Comparison of ENCODE assay signal across 15 cellular contexts in the genomic region with DNA sequence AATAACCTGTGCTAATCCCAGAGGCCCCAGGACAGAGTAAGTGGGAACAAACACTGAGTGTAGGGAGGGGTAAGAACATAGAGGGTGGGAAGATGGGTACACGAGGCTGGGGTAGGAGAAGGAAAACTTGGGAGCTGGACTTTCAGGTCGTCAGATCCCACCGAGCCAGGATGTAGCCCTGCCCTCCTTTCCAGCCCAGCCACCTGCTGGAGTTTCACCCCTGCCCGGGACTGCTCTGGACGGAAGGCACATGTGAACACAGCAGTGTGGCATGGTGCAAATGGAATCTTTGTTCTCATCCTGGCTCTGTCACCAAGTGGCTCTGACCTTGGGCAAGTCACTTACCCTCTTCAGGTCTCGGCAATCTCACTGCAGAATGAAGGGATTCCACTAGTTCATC. TPM values are rescaled to one million over a fixed set of nuclear protein-coding genes. Genes with fewer than 3 reads are reported as not detected.
DNase-seq lines count a peak whose midpoint lies in the region; ATAC-seq, FAIRE-seq and TF ChIP-seq lines count a peak whose summit lies in the region.
"Had no signal": no experiment of that assay in that cellular context is flagged by ENCODE, and none has a peak within 500 bp of the region (broad histone marks: within the 10 kb centered on the region; RNA-seq: fewer than 3 reads in every experiment).

No MANE protein-coding gene starts in this region.

- TF ChIP-seq CTCF in GM23338 (conservative IDR thresholded peaks at IDR 0.05; ENCODE audit: low read depth in 2 of 2) (no peak), GM12878 (IDR thresholded peaks at IDR 0.05 in 2 of 3, conservative IDR thresholded peaks at IDR 0.05 in 1 of 3; ENCODE audit: control insufficient read depth in 2 of 3, extremely low read depth in 1 of 3, insufficient read depth in 1 of 3, low read depth in 3 of 3, low read length in 3 of 3) (no peak), progenitor cell of endocrine pancreas (IDR thresholded peaks at IDR 0.05; ENCODE audit: unreplicated experiment) (no peak)

- H4K20me1 ChIP-seq in GM23338 (replicated peaks; ENCODE audit: insufficient read depth) (peaks cover 43% of the 10 kb centered on the region), GM12878 (ENCODE audit: control insufficient read depth, insufficient read depth) (no peaks in the 10 kb centered on the region)

- H3K4me1 Mint-ChIP-seq in GM23338 (peaks cover 40% of the 10 kb centered on the region), progenitor cell of endocrine pancreas (ENCODE audit: low read depth) (peaks cover 3% of the 10 kb centered on the region)

- H3K27me3 ChIP-seq in GM23338 (ENCODE audit: insufficient read depth) (no peaks in the 10 kb centered on the region), GM12878 (replicated peaks in 1 of 2; ENCODE audit: control insufficient read depth in 2 of 2, insufficient read depth in 2 of 2, low read length in 1 of 2) (no peaks in the 10 kb centered on the region), right cardiac atrium (ENCODE audit: control insufficient read depth, insufficient read depth) (no peaks in the 10 kb centered on the region)
- H3K27me3 ChIP-seq: left lung had no signal

- H3K4me3 ChIP-seq in GM23338 = no peak overlapping the region
- no peak overlapping the region for H3K4me3 ChIP-seq in GM12878
- H3K4me3 ChIP-seq in right cardiac atrium (ENCODE audit: low read length) = no peak overlapping the region
- H3K4me3 ChIP-seq: left lung had no signal

- 68% methylated on average over 6 of the region's 6 CpGs for WGBS in GM12878 (ENCODE audit: insufficient coverage, insufficient replicate concordance, low lambda C conversion rate, missing lambda C conversion rate)
- 49% methylated on average over 6 of the region's 6 CpGs for WGBS in right cardiac atrium

- no peak overlapping the region for H2AFZ ChIP-seq in GM23338
- no peak overlapping the region for H2AFZ ChIP-seq in GM12878 (ENCODE audit: control insufficient read depth, low read depth, low read length)

- H3K27me3 Mint-ChIP-seq in GM23338 (ENCODE audit: insufficient read depth, low read depth, poor library complexity) = peaks cover 58% of the 10 kb centered on the region
- H3K27me3 Mint-ChIP-seq in progenitor cell of endocrine pancreas = no peaks in the 10 kb centered on the region

- H3K9me3 ChIP-seq in GM12878 (replicated peaks; ENCODE audit: control insufficient read depth, insufficient read depth, low read length) = no peaks in the 10 kb centered on the region
- no peaks in the 10 kb centered on the region for H3K9me3 ChIP-seq in right cardiac atrium (ENCODE audit: control insufficient read depth, low read length)
- H3K9me3 ChIP-seq: left lung had no signal

- peaks cover 77% of the 10 kb centered on the region for H3K36me3 ChIP-seq in GM23338 (ENCODE audit: insufficient read depth)
- H3K36me3 ChIP-seq in GM12878 (ENCODE audit: control insufficient read depth in 2 of 2, insufficient read depth in 2 of 2, low read length in 1 of 2) = no peaks in the 10 kb centered on the region; a peak in 1 of 4 replicates

- no peak for FAIRE-seq in GM12878 (lab: Jason Lieb, UNC)

- H3K4me3 Mint-ChIP-seq in GM23338 (no peak overlapping the region), progenitor cell of endocrine pancreas (ENCODE audit: low read depth) (no peak overlapping the region)
- H3K4me3 Mint-ChIP-seq: naive B cell had no signal

- H3K27ac Mint-ChIP-seq in GM23338 (no peak overlapping the region), progenitor cell of endocrine pancreas (peak overlapping the region; percentile 67)

- RAD21 ChIA-PET in GM12878 (lab: Charles Lee; ENCODE audit: unreplicated experiment) = interaction anchor here (0.5 kb wide), 1 partner anchor 440 kb away, joined by 4 read pairs; no protein-coding TSS in a partner anchor

- H3K9ac ChIP-seq in GM12878 (ENCODE audit: control insufficient read depth, insufficient read depth, low read length) = no peak overlapping the region

- SMC1A ChIA-PET in GM12878 (lab: Charles Lee; ENCODE audit: uncharacterized antibody, unreplicated experiment) = interaction anchor here (0.8 to 1.9 kb wide), 2 partner anchors 10 to 144 kb away, joined by 4 to 8 read pairs; no protein-coding TSS in a partner anchor

- BruUV-seq in GM12878 (replicated peaks; lab: Mats Ljungman, UMichigan) = no TSS peak

- no peak for TF ChIP-seq POLR2A in GM12878 (IDR thresholded peaks at IDR 0.05; ENCODE audit: low read depth, low read length)

- H3K36me3 Mint-ChIP-seq in GM23338 (ENCODE audit: low read depth) (peaks cover 98% of the 10 kb centered on the region), progenitor cell of endocrine pancreas (ENCODE audit: insufficient read depth) (no peaks in the 10 kb centered on the region)
- H3K36me3 Mint-ChIP-seq: naive B cell had no signal

- H3F3A ChIP-seq in GM23338 (replicated peaks; ENCODE audit: low read depth) = peaks cover 94% of the 10 kb centered on the region

- CTCF ChIA-PET in GM12878 (lab: Yijun Ruan, JAX) = interaction anchor here (1.7 to 4.3 kb wide), 3 partner anchors 9 to 152 kb away, joined by 4 to 44 read pairs (median 11); no protein-coding TSS in a partner anchor

- no peaks in the 10 kb centered on the region for H3K9me2 ChIP-seq in GM23338 (ENCODE audit: insufficient read depth)

- H3K27ac ChIP-seq in GM23338 (ENCODE audit: low read depth) (peak overlapping the region; percentile 91), GM12878 (ENCODE audit: control insufficient read depth, insufficient read depth) (no peak overlapping the region), right cardiac atrium (ENCODE audit: low read length) (peak overlapping the region; percentile 82)
- H3K27ac ChIP-seq: C4-2B had no signal

- H3K4me2 ChIP-seq in GM23338 (no peak overlapping the region), GM12878 (ENCODE audit: control insufficient read depth, insufficient read depth) (no peak overlapping the region)

- H3K9me3 Mint-ChIP-seq in GM23338 = no peaks in the 10 kb centered on the region; the same call in 2 of the 3 replicates
- H3K9me3 Mint-ChIP-seq in progenitor cell of endocrine pancreas (ENCODE audit: low read depth) = no peaks in the 10 kb centered on the region
- H3K9me3 Mint-ChIP-seq: naive B cell had no signal

- DNase-seq in GM23338 (ENCODE audit: low spot score) = no peak
- DNase-seq in GM12878 (ENCODE audit: low read depth, low spot score) = no peak
- DNase-seq in right cardiac atrium = no peak
- DNase-seq in progenitor cell of endocrine pancreas (ENCODE audit: low spot score, unreplicated experiment) = no peak
- DNase-seq in NCI-H345 treated with DMSO at 0.1 percent for 48 hours (lab: John Stamatoyannopoulos, UW; ENCODE audit: unreplicated experiment) = no peak
- DNase-seq in activated CD4-positive, alpha-beta T cell treated with anti-CD3 and anti-CD28 coated beads, Interleukin-2, amount 50 U/mL, for 4 hours = no peak
- DNase-seq in inferior parietal cortex (ENCODE audit: extremely low spot score) = no peak
- DNase-seq: cerebellar nuclear complex; DND-41; left lung; naive B cell; NCI-H146; stimulated activated CD4-positive, alpha-beta T cell treated with anti-CD3 and anti-CD28 coated beads, Interleukin-15, amount 100 ng/mL, for 24 hours had no signal

- in situ Hi-C loops in GM12878 (cut with MboI) = no loop called here

- TF ChIP-seq RAD21 in GM12878 (IDR thresholded peaks at IDR 0.05; ENCODE audit: insufficient read depth, low read depth, low read length) = no peak

- intact Hi-C loops in GM12878 (cut with micrococcal nuclease; ENCODE audit: unreplicated experiment) = no loop called here
- intact Hi-C loops in right cardiac atrium (cut with DNase I) = no loop called here

- H3K79me2 ChIP-seq in GM23338 (replicated peaks; ENCODE audit: insufficient read depth) (peaks cover 14% of the 10 kb centered on the region), GM12878 (ENCODE audit: control insufficient read depth, insufficient read depth, low read length) (no peaks in the 10 kb centered on the region)

- H3K4me1 ChIP-seq in GM23338 (ENCODE audit: insufficient read depth) = peaks cover 16% of the 10 kb centered on the region
- H3K4me1 ChIP-seq in GM12878 (ENCODE audit: control insufficient read depth, insufficient read depth, low read length) = peaks cover 6% of the 10 kb centered on the region; the same call in 1 of the 2 replicates
- peaks cover 23% of the 10 kb centered on the region for H3K4me1 ChIP-seq in right cardiac atrium (ENCODE audit: control insufficient read depth, insufficient read depth, low read length)

- POLR2A ChIA-PET in GM12878 (lab: Charles Lee) = interaction anchor here (1.0 to 1.6 kb wide), 2 partner anchors 11 to 20 kb away, joined by 3 to 5 read pairs; no protein-coding TSS in a partner anchor

- no peak for ATAC-seq in GM23338
- no peak for ATAC-seq in GM12878
- peak in 1 of 2 donors; percentile 3 for ATAC-seq in right cardiac atrium
- ATAC-seq in HG02759 (IDR thresholded peaks at IDR 0.05; ENCODE audit: unreplicated experiment) = no peak

- TF ChIP-seq EP300 in GM12878 (IDR thresholded peaks at IDR 0.05; ENCODE audit: borderline replicate concordance in 1 of 2, control insufficient read depth in 1 of 2, low read depth in 2 of 2, low read length in 2 of 2) = no peak

TF ChIP-seq in GM23338, 12 proteins besides CTCF, POLR2A, EP300 and RAD21 (continues in another document):
- TF ChIP-seq POLR2AphosphoS5 (IDR thresholded peaks at IDR 0.05; ENCODE audit: low read depth) = 0 out of 2 replicates have a peak, but pooled peaks have one; percentile 18

TF ChIP-seq in GM12878, 131 proteins besides CTCF, POLR2A, EP300 and RAD21 (continues in another document):
- TF ChIP-seq POLR2AphosphoS5 (IDR thresholded peaks at IDR 0.05; ENCODE audit: low read length) = 0 out of 2 replicates have a peak, but pooled peaks have one; percentile 9

RNA-seq across cellular contexts. Expression of a gene that starts 52.8 kb away (rescaled TPM):
- total RNA-seq in GM23338 (2014; rRNA removed; shearing (Covaris generic)) = 698 and 727 TPM in 2 replicates
- polyA plus RNA-seq in GM23338 (2016; fragmentation: Nextera tagmentation; extraction: Ambion mirVana) (215 and 220 TPM in 2 replicates), GM12878 (2011; rRNA removed) (0.85 and 1.8 TPM in 2 replicates), GM12878 (2014; fragmentation: Illumina TruSeq; extraction: Trizol) (0.38 and 0.43 TPM in 2 replicates), GM12878 (2014; fragmentation: Nextera tagmentation; extraction: Ambion mirVana) (under 1 TPM; 0.04 to 0.06 TPM), GM12878 (2014; rRNA removed) (0.37 and 0.38 TPM in 2 replicates), GM12878 (2016; fragmentation: Nextera tagmentation; extraction: Ambion mirVana) (under 1 TPM; 0.18 to 0.50 TPM), right cardiac atrium (29.1 TPM)
- 1.5 and 2.3 TPM in 2 replicates for total RNA-seq in GM12878 (2013; cell fraction: nucleolus; rRNA removed)
- total RNA-seq in GM12878 (2014; rRNA removed) (0.11 and 0.62 TPM in 2 replicates), GM12878 (2014; rRNA removed; fragmentation: Illumina TruSeq; extraction: Trizol) (0.14 and 0.36 TPM in 2 replicates), GM12878 (2021) (0.59 and 0.66 TPM in 2 replicates), right cardiac atrium (10 to 100 TPM; 60.7 to 81.1 (median 63.9) TPM), progenitor cell of endocrine pancreas (21.2 and 27.0 TPM in 2 replicates)
- 0.20 TPM for polyA plus RNA-seq in GM12878 (2011; ENCODE audit: low read depth)
- polyA plus RNA-seq in GM12878 (2011; cell fraction: cytosol; rRNA removed) = 1.6 and 2.0 TPM in 2 replicates
- 3.1 and 3.7 TPM in 2 replicates for polyA plus RNA-seq in GM12878 (2011; cell fraction: nucleus; rRNA removed)
- 0.43 and 0.60 TPM in 2 replicates for polyA plus RNA-seq in GM12878 (2012)
- polyA minus RNA-seq in GM12878 (2011; rRNA and poly(A)+ RNA removed) = 1.9 and 2.1 TPM in 2 replicates
- 3.3 and 3.7 TPM in 2 replicates for polyA minus RNA-seq in GM12878 (2011; cell fraction: cytosol; rRNA and poly(A)+ RNA removed)
- polyA minus RNA-seq in GM12878 (2011; cell fraction: nucleus; rRNA and poly(A)+ RNA removed) = 1.2 and 2.2 TPM in 2 replicates
